9 cellular contexts compared by ENCODE assay signal in genomic region chr12:14948672-14949071, GRCh38. TPM values are rescaled to one million over a fixed set of nuclear protein-coding genes. Genes with fewer than 3 reads are reported as not detected.
DNase-seq lines count a peak whose midpoint lies in the region; ATAC-seq, FAIRE-seq and TF ChIP-seq lines count a peak whose summit lies in the region.
"Had no signal": no experiment of that assay in that cellular context is flagged by ENCODE, and none has a peak within 500 bp of the region (broad histone marks: within the 10 kb centered on the region; RNA-seq: fewer than 3 reads in every experiment).

No MANE protein-coding gene starts in this region.

- H3K9me3 ChIP-seq in Caco-2: no peaks in the 10 kb centered on the region
- H3K9me3 ChIP-seq in body of pancreas: no peaks in the 10 kb centered on the region

- POLR2A ChIA-PET in Caco-2 (lab: Charles Lee): no interaction called here

- CTCF ChIA-PET in Caco-2 (lab: Charles Lee): no interaction called here

- no peaks in the 10 kb centered on the region for H3K27me3 Mint-ChIP-seq in Caco-2 (ENCODE audit: insufficient read depth, unreplicated experiment)

- no peaks in the 10 kb centered on the region for H3K36me3 ChIP-seq in Caco-2 (ENCODE audit: control insufficient read depth, insufficient read depth, low read length)
- no peaks in the 10 kb centered on the region for H3K36me3 ChIP-seq in body of pancreas (replicated peaks in 1 of 2; ENCODE audit: insufficient read depth in 1 of 2, low read depth in 2 of 2)

- peak; percentile 93 for FAIRE-seq in islet of Langerhans (lab: Jason Lieb, UNC)

- 0 to 1% methylated on average over 2 to 3 of the region's 3 CpGs for WGBS in body of pancreas, 2 donors

- no peaks in the 10 kb centered on the region for H3K36me3 Mint-ChIP-seq in Caco-2 (ENCODE audit: insufficient read depth, unreplicated experiment)

- H3K9me3 Mint-ChIP-seq in Caco-2 (ENCODE audit: unreplicated experiment): peaks cover 31% of the 10 kb centered on the region

- TF ChIP-seq CTCF in Caco-2 (IDR thresholded peaks at IDR 0.05; ENCODE audit: insufficient read depth in 1 of 2, low read depth in 1 of 2, low read length in 1 of 2, severe bottlenecking in 1 of 2, unreplicated experiment in 1 of 2) (no peak), body of pancreas (IDR thresholded peaks at IDR 0.05) (no peak)

- no peak for DNase-seq in Caco-2
- peak; percentile 63 for DNase-seq in RPMI8226
- DNase-seq in body of pancreas: peak; percentile 40 to 67 (median 46)
- peak; percentile 34 for DNase-seq in stimulated activated CD8-positive, alpha-beta memory T cell treated with anti-CD3 and anti-CD28 coated beads, Interleukin-12 subunit alpha, Interleukin-12 subunit beta, amount 100 ng/mL, for 1 hour (ENCODE audit: low read depth)
- DNase-seq in SHP77 (lab: John Stamatoyannopoulos, UW): no peak

- intact Hi-C loops in Caco-2 (cut with micrococcal nuclease; ENCODE audit: unreplicated experiment): no loop called here
- intact Hi-C loops in body of pancreas (cut with DNase I): no loop called here

- no TSS peak for BruUV-seq in Caco-2 (replicated peaks; lab: Mats Ljungman, UMichigan)

- H3K4me1 ChIP-seq in Caco-2 (peaks cover 55% of the 10 kb centered on the region), body of pancreas (peaks cover 28% of the 10 kb centered on the region)

- TF ChIP-seq POLR2A in GM19193 (IDR thresholded peaks at IDR 0.05; ENCODE audit: extremely low read depth, insufficient read depth, insufficient read length) (peak; percentile 69), body of pancreas (IDR thresholded peaks at IDR 0.05) (peak in 2 of 3 donors; percentile 58 to 60)

- H3K27me3 ChIP-seq in Caco-2 (replicated peaks; ENCODE audit: control insufficient read depth, insufficient read depth, low read length): no peaks in the 10 kb centered on the region
- no peaks in the 10 kb centered on the region for H3K27me3 ChIP-seq in body of pancreas

- no peak overlapping the region for H3K4me3 Mint-ChIP-seq in Caco-2 (ENCODE audit: unreplicated experiment)

- ATAC-seq in HG03159 (IDR thresholded peaks at IDR 0.05; ENCODE audit: unreplicated experiment) (peak; percentile 90), body of pancreas (peak; percentile 93)

- H3K4me1 Mint-ChIP-seq in Caco-2 (ENCODE audit: low read depth, unreplicated experiment): peaks cover 41% of the 10 kb centered on the region

- peak overlapping the region; percentile 52 for H3K27ac Mint-ChIP-seq in Caco-2 (ENCODE audit: unreplicated experiment)

- H3K4me3 ChIP-seq in Caco-2 (ENCODE audit: low read depth, low read length) (no peak overlapping the region), body of pancreas (no peak overlapping the region)

- H3K27ac ChIP-seq in body of pancreas: peak overlapping the region in 3 of 4 donors; percentile 55 to 85 (median 78)

RNA-seq across cellular contexts. Expression of gene ERP27, which starts 10.3 kb away (rescaled TPM):
- total RNA-seq in Caco-2 (2022): 0.98 and 1.1 TPM in 2 replicates
- total RNA-seq in body of pancreas: 100 to 1,000 TPM in 1 of 2 donors, 10 to 100 TPM in 1; 79.1 to 131 TPM

RNA-seq across cellular contexts. Expression of gene ARHGDIB, which starts 12.7 kb away (rescaled TPM):
- total RNA-seq in Caco-2 (2022) (15.9 and 21.1 TPM in 2 replicates), body of pancreas (10 to 100 TPM; 19.8 to 36.6 TPM)

RNA-seq across cellular contexts. Expression of gene PDE6H, which starts 24.2 kb away (rescaled TPM):
- total RNA-seq in Caco-2 (2022): not detected in 2 replicates
- total RNA-seq in body of pancreas: not detected
- total RNA-seq: activated CD8-positive, alpha-beta memory T cell treated with anti-CD3 and anti-CD28 coated beads for 36 hours had no signal

Comparison
In these comparisons a context has a peak if more than half of its experiments do, and no peak if none do; other contexts are left out.
1. DNase-seq: peak in RPMI8226 (single experiment), body of pancreas (4 of 4) and stimulated activated CD8-positive, alpha-beta memory T cell treated with anti-CD3 and anti-CD28 coated beads, Interleukin-12 subunit alpha, Interleukin-12 subunit beta, amount 100 ng/mL, for 1 hour (single experiment); none in Caco-2 (0 of 2) and SHP77 (0 of 2).
2. RNA of gene ERP27, which starts 10.3 kb away (total RNA-seq): 79.1 to 131 TPM in body of pancreas; 0.98 to 1.1 TPM in Caco-2; every median in the first group is over 10 times any median in the second.